ENCODE assay signal across 11 cellular contexts in genomic region chr7:131753620-131754222, GRCh38.
A peak's percentile ranks its signal among the peaks of the same experiment; 100 is the strongest.
DNase-seq lines count a peak whose midpoint lies in the region; ATAC-seq and TF ChIP-seq lines count a peak whose summit lies in the region.
"Had no signal": no experiment of that assay in that cellular context is flagged by ENCODE, and none has a peak within 500 bp of the region (broad histone marks: within the 10 kb centered on the region; RNA-seq: fewer than 3 reads in every experiment).

No MANE protein-coding gene starts in this region.

- no peak overlapping the region for H3K4me3 ChIP-seq in GM12864 (ENCODE audit: low read depth, low read length)
- no peak overlapping the region for H3K4me3 ChIP-seq in endodermal cell (ENCODE audit: low read length)
- H3K4me3 ChIP-seq: thoracic aorta had no signal

- ATAC-seq in omental fat pad (ENCODE audit: low FRiP score): no peak

- peaks cover 13% of the 10 kb centered on the region for H3K9me3 Mint-ChIP-seq in endodermal cell
- H3K9me3 Mint-ChIP-seq: immature natural killer cell had no signal

- DNase-seq in 8988T: peak; percentile 26
- DNase-seq in GM12864 (ENCODE audit: low read depth): no peak
- peak; percentile 36 for DNase-seq in NCI-H69 (lab: John Stamatoyannopoulos, UW)
- peak; percentile 85 for DNase-seq in endodermal cell
- no peak for DNase-seq in omental fat pad (ENCODE audit: low spot score)
- no peak for DNase-seq in NCI-H510A (lab: John Stamatoyannopoulos, UW)
- DNase-seq in NCI-H2029 (lab: John Stamatoyannopoulos, UW): no peak
- no peak for DNase-seq in posterior cingulate gyrus
- DNase-seq: immature natural killer cell, T-helper 2 cell had no signal

- H3K27me3 Mint-ChIP-seq in endodermal cell (ENCODE audit: insufficient read depth): peaks cover 2% of the 10 kb centered on the region

- H3K27ac Mint-ChIP-seq in endodermal cell: no peak overlapping the region
- H3K27ac Mint-ChIP-seq: immature natural killer cell had no signal

- no peaks in the 10 kb centered on the region for H3K4me1 ChIP-seq in endodermal cell (ENCODE audit: control insufficient read depth, insufficient read depth, low read length)

- no peak overlapping the region for H3K9ac ChIP-seq in endodermal cell (ENCODE audit: extremely low read depth, low read length, poor library complexity, severe bottlenecking)

- WGBS in endodermal cell (ENCODE audit: insufficient coverage in 1 of 2, insufficient read length in 1 of 2), 2 experiments: 60 to 66% methylated on average over 9 to 11 of the region's 11 CpGs

- no peaks in the 10 kb centered on the region for H3K36me3 ChIP-seq in endodermal cell (ENCODE audit: control insufficient read depth, insufficient read depth, low read length)
- H3K36me3 ChIP-seq: thoracic aorta had no signal

- no peak overlapping the region for H3K27ac ChIP-seq in endodermal cell (ENCODE audit: low read depth, low read length)
- H3K27ac ChIP-seq: thoracic aorta had no signal

- H3K4me1 Mint-ChIP-seq in endodermal cell: peaks cover 3% of the 10 kb centered on the region
- H3K4me1 Mint-ChIP-seq: immature natural killer cell had no signal

- H3K36me3 Mint-ChIP-seq in endodermal cell (ENCODE audit: low read depth): no peaks in the 10 kb centered on the region
- H3K36me3 Mint-ChIP-seq: immature natural killer cell had no signal

- intact Hi-C loops in posterior cingulate gyrus (cut with DNase I): no loop called here

- H3K4me3 Mint-ChIP-seq in endodermal cell: no peak overlapping the region
- H3K4me3 Mint-ChIP-seq: immature natural killer cell had no signal

- peak; percentile 50 for TF ChIP-seq CTCF in GM12864 (IDR thresholded peaks at IDR 0.05; ENCODE audit: low read depth, low read length, missing control alignments)
- TF ChIP-seq CTCF in endodermal cell (conservative IDR thresholded peaks at IDR 0.05): peak; percentile 83
- no peak for TF ChIP-seq CTCF in omental fat pad (IDR thresholded peaks at IDR 0.05)

- H3K27me3 ChIP-seq in endodermal cell (ENCODE audit: control insufficient read depth, insufficient read depth, low read length, poor library complexity, severe bottlenecking): no peaks in the 10 kb centered on the region

- no peaks in the 10 kb centered on the region for H3K9me3 ChIP-seq in endodermal cell (ENCODE audit: control insufficient read depth, low read length)
- H3K9me3 ChIP-seq: thoracic aorta had no signal

Comparison
In these comparisons a context has a peak if more than half of its experiments do, and no peak if none do; other contexts are left out.
1. DNase-seq: peak in 8988T (single experiment), NCI-H69 (single experiment) and endodermal cell (single experiment); none in GM12864 (single experiment), omental fat pad (single experiment), NCI-H510A (single experiment), NCI-H2029 (single experiment) and posterior cingulate gyrus (0 of 10).
2. CTCF ChIP-seq: peak in GM12864 (single experiment) and endodermal cell (single experiment); none in omental fat pad (0 of 3).